ENCODE assay signal across 13 cellular contexts in the genomic region with DNA sequence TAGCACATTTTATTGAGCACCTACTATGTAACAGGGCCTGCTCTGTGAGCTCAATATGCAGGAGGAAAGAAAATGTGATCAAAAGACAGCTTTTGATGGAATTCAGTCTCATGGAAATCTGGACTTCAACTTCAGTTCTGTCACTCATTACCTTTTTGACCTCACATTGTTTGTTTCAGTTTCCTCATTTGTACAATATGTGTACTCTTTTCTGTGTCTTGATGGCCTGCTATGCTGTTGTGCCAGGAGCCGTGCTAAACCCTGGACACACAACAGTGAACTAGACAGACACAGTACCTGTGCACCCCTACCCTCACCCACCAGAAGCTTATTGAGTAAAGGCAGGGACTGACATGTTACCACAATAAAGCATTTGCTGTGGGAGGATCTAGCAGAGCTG.
A peak's percentile ranks its signal among the peaks of the same experiment; 100 is the strongest.
DNase-seq lines count a peak whose midpoint lies in the region; ATAC-seq, FAIRE-seq and TF ChIP-seq lines count a peak whose summit lies in the region.
"Had no signal": no experiment of that assay in that cellular context is flagged by ENCODE, and none has a peak within 500 bp of the region (broad histone marks: within the 10 kb centered on the region; RNA-seq: fewer than 3 reads in every experiment).

No MANE protein-coding gene starts in this region.

- 89% methylated on average over 1 of the region's 1 CpG for WGBS in esophagus muscularis mucosa
- no CpG with 5 or more reads among the region's 1 CpG for WGBS in trophoblast cell (ENCODE audit: extremely low coverage, insufficient coverage, insufficient read length)

- no peak overlapping the region for H3K4me2 ChIP-seq in trophoblast cell (ENCODE audit: low read length)

- no peak overlapping the region for H4K91ac ChIP-seq in trophoblast cell (ENCODE audit: low read depth, low read length)

- no peak overlapping the region for H3K23ac ChIP-seq in trophoblast cell (ENCODE audit: low read length)

- DNase-seq in GM12891 (ENCODE audit: insufficient read length, low spot score) (no peak), esophagus muscularis mucosa (ENCODE audit: extremely low spot score) (peak; percentile 24), trophoblast cell (no peak), NCI-H1436 (lab: John Stamatoyannopoulos, UW) (no peak)
- no peak for DNase-seq in activated CD4-positive, alpha-beta memory T cell treated with anti-CD3 and anti-CD28 coated beads for 36 hours
- DNase-seq: C1 segment of cervical spinal cord; CD4-positive, alpha-beta T cell; DMS79; HCEC 1CT had no signal

- intact Hi-C loops in esophagus muscularis mucosa (cut with DNase I): no loop called here
- intact Hi-C loops in activated CD4-positive, alpha-beta memory T cell treated with anti-CD3 and anti-CD28 coated beads for 36 hours (cut with micrococcal nuclease): no loop called here

- no peaks in the 10 kb centered on the region for H3K27me3 ChIP-seq in esophagus muscularis mucosa
- no peaks in the 10 kb centered on the region for H3K27me3 ChIP-seq in trophoblast cell (ENCODE audit: insufficient read depth, low read length)

- H2BK120ac ChIP-seq in trophoblast cell (ENCODE audit: insufficient read depth, low read length, poor library complexity): no peak overlapping the region

- peaks cover 8% of the 10 kb centered on the region for H3K27me3 Mint-ChIP-seq in activated CD4-positive, alpha-beta memory T cell treated with anti-CD3 and anti-CD28 coated beads for 36 hours
- H3K27me3 Mint-ChIP-seq: CD4-positive, alpha-beta T cell had no signal

- no peak overlapping the region for H3K14ac ChIP-seq in trophoblast cell (ENCODE audit: low read length)

- H3K4ac ChIP-seq in trophoblast cell (ENCODE audit: low read depth, low read length): no peak overlapping the region

- H4K8ac ChIP-seq in trophoblast cell (ENCODE audit: low read depth, low read length): no peak overlapping the region

- no peaks in the 10 kb centered on the region for H3K9me3 Mint-ChIP-seq in activated CD4-positive, alpha-beta memory T cell treated with anti-CD3 and anti-CD28 coated beads for 36 hours
- H3K9me3 Mint-ChIP-seq: CD4-positive, alpha-beta T cell had no signal

- no peak overlapping the region for H3K9ac ChIP-seq in trophoblast cell (ENCODE audit: low read length)

- no peaks in the 10 kb centered on the region for H3K4me1 Mint-ChIP-seq in activated CD4-positive, alpha-beta memory T cell treated with anti-CD3 and anti-CD28 coated beads for 36 hours (ENCODE audit: low read depth)

- ATAC-seq in HG03439 (IDR thresholded peaks at IDR 0.05; ENCODE audit: unreplicated experiment): no peak

- H3K4me3 ChIP-seq in HEK293 (ENCODE audit: low read depth, low read length): no peak overlapping the region
- H3K4me3 ChIP-seq in esophagus muscularis mucosa: no peak overlapping the region
- H3K4me3 ChIP-seq in trophoblast cell (ENCODE audit: low read depth, low read length): no peak overlapping the region

- H3K27ac Mint-ChIP-seq in activated CD4-positive, alpha-beta memory T cell treated with anti-CD3 and anti-CD28 coated beads for 36 hours: no peak overlapping the region
- H3K27ac Mint-ChIP-seq: B cell; CD4-positive, alpha-beta T cell had no signal

- TF ChIP-seq EP300 in esophagus muscularis mucosa (IDR thresholded peaks at IDR 0.05): no peak

- no peaks in the 10 kb centered on the region for H3K79me2 ChIP-seq in trophoblast cell (ENCODE audit: control insufficient read depth, insufficient read depth, low read length, poor library complexity)

- H2AFZ ChIP-seq in trophoblast cell (ENCODE audit: insufficient read depth, low read length, poor library complexity): no peak overlapping the region

- CTCF ChIA-PET in HEK293 (lab: Yijun Ruan, JAX): no interaction called here
- CTCF ChIA-PET in activated CD4-positive, alpha-beta memory T cell treated with anti-CD3 and anti-CD28 coated beads for 36 hours (lab: Charles Lee): no interaction called here

- no peaks in the 10 kb centered on the region for H3K36me3 Mint-ChIP-seq in activated CD4-positive, alpha-beta memory T cell treated with anti-CD3 and anti-CD28 coated beads for 36 hours

- no peak overlapping the region for H3K4me3 Mint-ChIP-seq in activated CD4-positive, alpha-beta memory T cell treated with anti-CD3 and anti-CD28 coated beads for 36 hours
- H3K4me3 Mint-ChIP-seq: B cell; CD4-positive, alpha-beta T cell had no signal

- peak; percentile 16 for FAIRE-seq in GM12891 (lab: Jason Lieb, UNC)
- FAIRE-seq: A204.1 had no signal

- H3K9me3 ChIP-seq in HEK293 (ENCODE audit: control insufficient read depth, insufficient read depth, low read depth, low read length) (no peaks in the 10 kb centered on the region), esophagus muscularis mucosa (no peaks in the 10 kb centered on the region), trophoblast cell (ENCODE audit: insufficient read depth, low read depth, low read length) (no peaks in the 10 kb centered on the region)

- H2BK5ac ChIP-seq in trophoblast cell (ENCODE audit: low read depth, low read length, poor library complexity): no peak overlapping the region

- POLR2A ChIA-PET in HEK293 (lab: Yijun Ruan, JAX): no interaction called here
- POLR2A ChIA-PET in activated CD4-positive, alpha-beta memory T cell treated with anti-CD3 and anti-CD28 coated beads for 36 hours (lab: Charles Lee): no interaction called here

- H3K79me1 ChIP-seq in trophoblast cell (ENCODE audit: low read length): peaks cover 13% of the 10 kb centered on the region

- H3K27ac ChIP-seq in HEK293 (ENCODE audit: extremely low read depth, low read depth, low read length) (no peak overlapping the region), esophagus muscularis mucosa (replicated peaks in 1 of 4) (no peak overlapping the region), trophoblast cell (ENCODE audit: low read depth, low read length) (no peak overlapping the region)

- no peak overlapping the region for H4K12ac ChIP-seq in trophoblast cell (ENCODE audit: low read depth, low read length)

- peak overlapping the region; percentile 46 for H2BK12ac ChIP-seq in trophoblast cell (ENCODE audit: low read length)

- no peak overlapping the region for H2AK5ac ChIP-seq in trophoblast cell (ENCODE audit: low read length)

- TF ChIP-seq CTCF in HEK293 (tag by site-specific recombination; IDR thresholded peaks at IDR 0.05) (no peak), esophagus muscularis mucosa (IDR thresholded peaks at IDR 0.05) (no peak)

- no peaks in the 10 kb centered on the region for H3K4me1 ChIP-seq in HEK293 (ENCODE audit: control insufficient read depth, insufficient read depth, low read length)
- peaks cover 1 to 13% (median 6%) of the 10 kb centered on the region in 4 donors for H3K4me1 ChIP-seq in esophagus muscularis mucosa
- H3K4me1 ChIP-seq in trophoblast cell (ENCODE audit: control insufficient read depth in 1 of 2, insufficient read depth in 2 of 2, low read length in 2 of 2): peaks cover 6 to 12% of the 10 kb centered on the region in 2 experiments

- H3K18ac ChIP-seq in trophoblast cell (ENCODE audit: low read length): no peak overlapping the region

- no peak for TF ChIP-seq POLR2A in GM12891 (IDR thresholded peaks at IDR 0.05; ENCODE audit: low read depth, low read length)
- TF ChIP-seq POLR2A in esophagus muscularis mucosa (IDR thresholded peaks at IDR 0.05; ENCODE audit: low read depth): no peak

- H3K36me3 ChIP-seq in HEK293 (ENCODE audit: control insufficient read depth in 2 of 2, insufficient read depth in 1 of 2, low read length in 2 of 2) (no peaks in the 10 kb centered on the region), esophagus muscularis mucosa (no peaks in the 10 kb centered on the region), trophoblast cell (ENCODE audit: control insufficient read depth in 1 of 2, insufficient read depth in 2 of 2, low read length in 2 of 2) (no peaks in the 10 kb centered on the region)

TF ChIP-seq in GM12891, 5 proteins besides CTCF, POLR2A, EP300 and RAD21:
- TF ChIP-seq TAF1 (IDR thresholded peaks at IDR 0.05; ENCODE audit: low read depth, low read length) (no peak), SPI1 (IDR thresholded peaks at IDR 0.05; ENCODE audit: low read depth, low read length) (no peak), POLR2AphosphoS5 (IDR thresholded peaks at IDR 0.05; ENCODE audit: low read depth, low read length) (no peak), POU2F2 (IDR thresholded peaks at IDR 0.05; ENCODE audit: low read depth, low read length) (no peak), PAX5 (IDR thresholded peaks at IDR 0.05; ENCODE audit: insufficient read depth, low read length, severe bottlenecking) (no peak)
TF ChIP-seq in GM12891: peak in this region for 0.

TF ChIP-seq in HEK293, 187 proteins besides CTCF, POLR2A, EP300 and RAD21:
- TF ChIP-seq, protein P1, sequence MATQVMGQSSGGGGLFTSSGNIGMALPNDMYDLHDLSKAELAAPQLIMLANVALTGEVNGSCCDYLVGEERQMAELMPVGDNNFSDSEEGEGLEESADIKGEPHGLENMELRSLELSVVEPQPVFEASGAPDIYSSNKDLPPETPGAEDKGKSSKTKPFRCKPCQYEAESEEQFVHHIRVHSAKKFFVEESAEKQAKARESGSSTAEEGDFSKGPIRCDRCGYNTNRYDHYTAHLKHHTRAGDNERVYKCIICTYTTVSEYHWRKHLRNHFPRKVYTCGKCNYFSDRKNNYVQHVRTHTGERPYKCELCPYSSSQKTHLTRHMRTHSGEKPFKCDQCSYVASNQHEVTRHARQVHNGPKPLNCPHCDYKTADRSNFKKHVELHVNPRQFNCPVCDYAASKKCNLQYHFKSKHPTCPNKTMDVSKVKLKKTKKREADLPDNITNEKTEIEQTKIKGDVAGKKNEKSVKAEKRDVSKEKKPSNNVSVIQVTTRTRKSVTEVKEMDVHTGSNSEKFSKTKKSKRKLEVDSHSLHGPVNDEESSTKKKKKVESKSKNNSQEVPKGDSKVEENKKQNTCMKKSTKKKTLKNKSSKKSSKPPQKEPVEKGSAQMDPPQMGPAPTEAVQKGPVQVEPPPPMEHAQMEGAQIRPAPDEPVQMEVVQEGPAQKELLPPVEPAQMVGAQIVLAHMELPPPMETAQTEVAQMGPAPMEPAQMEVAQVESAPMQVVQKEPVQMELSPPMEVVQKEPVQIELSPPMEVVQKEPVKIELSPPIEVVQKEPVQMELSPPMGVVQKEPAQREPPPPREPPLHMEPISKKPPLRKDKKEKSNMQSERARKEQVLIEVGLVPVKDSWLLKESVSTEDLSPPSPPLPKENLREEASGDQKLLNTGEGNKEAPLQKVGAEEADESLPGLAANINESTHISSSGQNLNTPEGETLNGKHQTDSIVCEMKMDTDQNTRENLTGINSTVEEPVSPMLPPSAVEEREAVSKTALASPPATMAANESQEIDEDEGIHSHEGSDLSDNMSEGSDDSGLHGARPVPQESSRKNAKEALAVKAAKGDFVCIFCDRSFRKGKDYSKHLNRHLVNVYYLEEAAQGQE (tag by site-specific recombination; IDR thresholded peaks at IDR 0.05): no peak
- peak; percentile 61 for TF ChIP-seq ZNF664 (tag by site-specific recombination; IDR thresholded peaks at IDR 0.05)
